ENCODE assay signal across 25 cellular contexts in the genomic region with DNA sequence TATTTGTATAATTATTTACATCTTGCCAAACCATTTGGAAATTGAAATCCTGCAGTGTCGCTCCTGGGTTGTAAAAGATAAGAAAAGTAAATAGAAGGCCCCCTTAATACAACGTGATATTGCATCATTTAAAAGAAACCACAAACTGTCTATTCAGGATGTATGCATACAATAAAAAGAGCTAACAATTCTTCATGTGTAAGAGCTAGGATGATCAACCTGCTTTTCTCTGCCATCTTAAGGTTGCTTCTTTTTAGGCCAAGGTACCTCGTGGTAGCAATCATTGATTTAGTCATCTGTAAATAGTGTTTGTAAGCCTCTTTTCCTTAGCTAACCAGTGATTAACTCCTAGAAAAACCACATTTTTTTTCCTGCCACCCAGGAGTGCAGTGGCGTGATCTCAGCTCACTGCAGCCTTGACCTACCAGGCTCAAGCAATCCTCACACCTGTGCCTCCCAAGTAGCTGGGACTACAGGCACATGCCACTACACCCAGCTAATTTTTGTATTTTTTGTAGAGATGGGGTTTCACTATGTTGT. TPM values are rescaled to one million over a fixed set of nuclear protein-coding genes. Genes with fewer than 3 reads are reported as not detected.
DNase-seq lines count a peak whose midpoint lies in the region; ATAC-seq lines count a peak whose summit lies in the region.
"Had no signal": no experiment of that assay in that cellular context is flagged by ENCODE, and none has a peak within 500 bp of the region (broad histone marks: within the 10 kb centered on the region; RNA-seq: fewer than 3 reads in every experiment).

No MANE protein-coding gene starts in this region.

- intact Hi-C loops in Right ventricle myocardium inferior (cut with DNase I): no loop called here

- no peaks in the 10 kb centered on the region for H3K9me3 Mint-ChIP-seq in activated CD8-positive, alpha-beta memory T cell treated with anti-CD3 and anti-CD28 coated beads, Interleukin-2, amount 10 ng/mL, durations not matched to agents 7 days and 5 days (ENCODE audit: low read depth)
- H3K9me3 Mint-ChIP-seq in activated CD8-positive, alpha-beta T cell treated with anti-CD3 and anti-CD28 coated beads, Interleukin-2, amount 10 ng/mL, durations not matched to agents 7 days and 5 days (ENCODE audit: insufficient read depth): no peaks in the 10 kb centered on the region
- H3K9me3 Mint-ChIP-seq in stimulated activated naive CD8-positive, alpha-beta T cell treated with anti-CD3 and anti-CD28 coated beads, Interleukin-15, Interleukin-2, amounts not matched to agents 100 ng/mL and 50 ng/mL, for 24 hours: peaks cover 1% of the 10 kb centered on the region
- H3K9me3 Mint-ChIP-seq: natural killer cell treated with Interleukin-12 subunit alpha and Interleukin-12 subunit beta and Interleukin-15 and Interleukin-18, amount 100 ng/mL, for 72 hours had no signal

- H3K27me3 Mint-ChIP-seq in activated CD8-positive, alpha-beta memory T cell treated with anti-CD3 and anti-CD28 coated beads, Interleukin-2, amount 10 ng/mL, durations not matched to agents 7 days and 5 days: peaks cover 3% of the 10 kb centered on the region
- no peaks in the 10 kb centered on the region for H3K27me3 Mint-ChIP-seq in activated CD8-positive, alpha-beta T cell treated with anti-CD3 and anti-CD28 coated beads, Interleukin-2, amount 10 ng/mL, durations not matched to agents 7 days and 5 days (ENCODE audit: low read depth)
- H3K27me3 Mint-ChIP-seq in stimulated activated naive CD8-positive, alpha-beta T cell treated with anti-CD3 and anti-CD28 coated beads, Interleukin-15, Interleukin-2, amounts not matched to agents 100 ng/mL and 50 ng/mL, for 24 hours: peaks cover 1% of the 10 kb centered on the region

- H3K27ac Mint-ChIP-seq in activated CD8-positive, alpha-beta memory T cell treated with anti-CD3 and anti-CD28 coated beads, Interleukin-2, amount 10 ng/mL, durations not matched to agents 7 days and 5 days: peak overlapping the region; percentile 48
- peak overlapping the region; percentile 33 for H3K27ac Mint-ChIP-seq in activated CD8-positive, alpha-beta T cell treated with anti-CD3 and anti-CD28 coated beads, Interleukin-2, amount 10 ng/mL, durations not matched to agents 7 days and 5 days
- peak overlapping the region; percentile 47 for H3K27ac Mint-ChIP-seq in stimulated activated naive CD8-positive, alpha-beta T cell treated with anti-CD3 and anti-CD28 coated beads, Interleukin-15, Interleukin-2, amounts not matched to agents 100 ng/mL and 50 ng/mL, for 24 hours
- H3K27ac Mint-ChIP-seq: natural killer cell treated with Interleukin-12 subunit alpha and Interleukin-12 subunit beta and Interleukin-15 and Interleukin-18, amount 100 ng/mL, for 72 hours had no signal

- no peak for ATAC-seq in activated CD8-positive, alpha-beta memory T cell treated with anti-CD3 and anti-CD28 coated beads, Interleukin-2, amount 10 ng/mL, durations not matched to agents 7 days and 5 days
- peak; percentile 19 for ATAC-seq in activated CD8-positive, alpha-beta T cell treated with anti-CD3 and anti-CD28 coated beads, Interleukin-2, amount 10 ng/mL, durations not matched to agents 7 days and 5 days
- no peak for ATAC-seq in GM21360 (IDR thresholded peaks at IDR 0.05; ENCODE audit: unreplicated experiment)
- no peak for ATAC-seq in GM21390 (IDR thresholded peaks at IDR 0.05; ENCODE audit: unreplicated experiment)
- ATAC-seq in Right ventricle myocardium inferior: no peak
- ATAC-seq: heart right ventricle; natural killer cell treated with Interleukin-12 subunit alpha and Interleukin-12 subunit beta and Interleukin-15 and Interleukin-18, amount 100 ng/mL, for 72 hours; pancreas; sciatic nerve had no signal

- peaks cover 4% of the 10 kb centered on the region for H3K36me3 Mint-ChIP-seq in activated CD8-positive, alpha-beta memory T cell treated with anti-CD3 and anti-CD28 coated beads, Interleukin-2, amount 10 ng/mL, durations not matched to agents 7 days and 5 days
- H3K36me3 Mint-ChIP-seq in activated CD8-positive, alpha-beta T cell treated with anti-CD3 and anti-CD28 coated beads, Interleukin-2, amount 10 ng/mL, durations not matched to agents 7 days and 5 days (ENCODE audit: low read depth): peaks cover 8% of the 10 kb centered on the region
- peaks cover 2% of the 10 kb centered on the region for H3K36me3 Mint-ChIP-seq in stimulated activated naive CD8-positive, alpha-beta T cell treated with anti-CD3 and anti-CD28 coated beads, Interleukin-15, Interleukin-2, amounts not matched to agents 100 ng/mL and 50 ng/mL, for 24 hours (ENCODE audit: low read depth)
- H3K36me3 Mint-ChIP-seq: natural killer cell treated with Interleukin-12 subunit alpha and Interleukin-12 subunit beta and Interleukin-15 and Interleukin-18, amount 100 ng/mL, for 72 hours had no signal

- no peak overlapping the region for H3K4me3 Mint-ChIP-seq in activated CD8-positive, alpha-beta memory T cell treated with anti-CD3 and anti-CD28 coated beads, Interleukin-2, amount 10 ng/mL, durations not matched to agents 7 days and 5 days
- H3K4me3 Mint-ChIP-seq in activated CD8-positive, alpha-beta T cell treated with anti-CD3 and anti-CD28 coated beads, Interleukin-2, amount 10 ng/mL, durations not matched to agents 7 days and 5 days: no peak overlapping the region
- peak overlapping the region; percentile 36 for H3K4me3 Mint-ChIP-seq in stimulated activated naive CD8-positive, alpha-beta T cell treated with anti-CD3 and anti-CD28 coated beads, Interleukin-15, Interleukin-2, amounts not matched to agents 100 ng/mL and 50 ng/mL, for 24 hours
- H3K4me3 Mint-ChIP-seq: activated naive CD4-positive, alpha-beta T cell treated with anti-CD3 and anti-CD28 coated beads, Interleukin-2, amount 10 ng/mL, durations not matched to agents 7 days and 5 days; natural killer cell treated with Interleukin-12 subunit alpha and Interleukin-12 subunit beta and Interleukin-15 and Interleukin-18, amount 100 ng/mL, for 72 hours had no signal

- DNase-seq in activated CD8-positive, alpha-beta memory T cell treated with anti-CD3 and anti-CD28 coated beads, Interleukin-2, amount 10 ng/mL, durations not matched to agents 7 days and 5 days: no peak
- no peak for DNase-seq in activated CD8-positive, alpha-beta memory T cell treated with anti-CD3 and anti-CD28 coated beads, Interleukin-2, amount 50 U/mL, for 48 hours
- peak; percentile 34 for DNase-seq in LoVo (ENCODE audit: low spot score)
- DNase-seq in activated CD8-positive, alpha-beta T cell treated with anti-CD3 and anti-CD28 coated beads, Interleukin-2, amount 10 ng/mL, durations not matched to agents 7 days and 5 days: no peak
- DNase-seq in Right ventricle myocardium inferior (ENCODE audit: missing footprints): no peak
- DNase-seq: activated CD4-positive, alpha-beta T cell treated with anti-CD3 and anti-CD28 coated beads, Interleukin-2, amount 50 U/mL, for 4 hours; activated naive CD4-positive, alpha-beta T cell treated with anti-CD3 and anti-CD28 coated beads, Interleukin-2, amount 10 ng/mL, durations not matched to agents 7 days and 5 days; BE2C; Caco-2; cerebellar nuclear complex; GOT3; heart right ventricle; left ventricle myocardium inferior; MM.1S; NCI-H1694 treated with DMSO at 0.1 percent for 48 hours; NCI-H2227 treated with DMSO at 0.1 percent for 48 hours; NCI-H82; pancreas; T-helper 2 cell; upper lobe of left lung had no signal

- POLR2A ChIA-PET in activated CD8-positive, alpha-beta T cell treated with anti-CD3 and anti-CD28 coated beads, Interleukin-2, amount 10 ng/mL, durations not matched to agents 7 days and 5 days (lab: Charles Lee): interaction anchor here (1.1 kb wide), 1 partner anchor 15 kb away, joined by 3 read pairs; no protein-coding TSS in a partner anchor

- CTCF ChIA-PET in activated CD8-positive, alpha-beta memory T cell treated with anti-CD3 and anti-CD28 coated beads, Interleukin-2, amount 10 ng/mL, durations not matched to agents 7 days and 5 days (lab: Charles Lee): no interaction called here
- CTCF ChIA-PET in activated CD8-positive, alpha-beta T cell treated with anti-CD3 and anti-CD28 coated beads, Interleukin-2, amount 10 ng/mL, durations not matched to agents 7 days and 5 days (lab: Charles Lee): interaction anchor here (0.9 to 1.9 kb wide), 4 partner anchors 11 to 514 kb away, joined by 3 to 9 read pairs (median 3); no protein-coding TSS in a partner anchor

- H3K4me1 Mint-ChIP-seq in activated CD8-positive, alpha-beta memory T cell treated with anti-CD3 and anti-CD28 coated beads, Interleukin-2, amount 10 ng/mL, durations not matched to agents 7 days and 5 days: peaks cover 40% of the 10 kb centered on the region
- H3K4me1 Mint-ChIP-seq in activated CD8-positive, alpha-beta T cell treated with anti-CD3 and anti-CD28 coated beads, Interleukin-2, amount 10 ng/mL, durations not matched to agents 7 days and 5 days (ENCODE audit: low read depth): peaks cover 41% of the 10 kb centered on the region
- peaks cover 49% of the 10 kb centered on the region for H3K4me1 Mint-ChIP-seq in stimulated activated naive CD8-positive, alpha-beta T cell treated with anti-CD3 and anti-CD28 coated beads, Interleukin-15, Interleukin-2, amounts not matched to agents 100 ng/mL and 50 ng/mL, for 24 hours (ENCODE audit: low read depth)

RNA-seq across cellular contexts. Expression of gene USP44, which starts 3.3 kb away (rescaled TPM):
- 10 to 100 TPM; 11.1 to 13.7 TPM for total RNA-seq in activated CD8-positive, alpha-beta memory T cell treated with anti-CD3 and anti-CD28 coated beads, Interleukin-2, amount 10 ng/mL, durations not matched to agents 7 days and 5 days
- 10 to 100 TPM; 17.1 to 18.9 TPM for total RNA-seq in activated CD8-positive, alpha-beta T cell treated with anti-CD3 and anti-CD28 coated beads, Interleukin-2, amount 10 ng/mL, durations not matched to agents 7 days and 5 days
- 1.0 TPM for total RNA-seq in Right ventricle myocardium inferior
